Comparison of ENCODE assay signal across 17 cellular contexts in the genomic region with DNA sequence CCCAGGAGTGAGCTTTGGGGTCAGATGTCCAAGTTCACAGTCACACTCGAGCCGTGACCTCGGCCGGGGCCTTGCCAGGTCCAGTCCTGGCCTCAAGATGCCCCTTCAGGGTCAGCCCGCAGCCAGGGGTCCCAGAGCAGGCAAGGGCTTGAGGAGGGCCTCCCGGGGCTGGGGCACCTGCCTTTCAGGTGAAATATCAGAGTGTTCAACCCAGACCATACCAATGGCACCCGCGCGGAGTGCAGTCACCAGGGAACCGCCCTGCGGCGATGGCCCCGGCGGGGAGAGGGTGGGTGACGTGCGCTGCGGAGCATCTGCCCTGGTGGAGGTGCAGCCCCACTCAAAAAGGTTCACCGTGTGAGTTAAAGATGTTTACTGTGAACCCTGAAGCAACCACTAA. TPM values are rescaled to one million over a fixed set of nuclear protein-coding genes. Genes with fewer than 3 reads are reported as not detected.
DNase-seq lines count a peak whose midpoint lies in the region; TF ChIP-seq lines count a peak whose summit lies in the region.
"Had no signal": no experiment of that assay in that cellular context is flagged by ENCODE, and none has a peak within 500 bp of the region (broad histone marks: within the 10 kb centered on the region; RNA-seq: fewer than 3 reads in every experiment).

No MANE protein-coding gene starts in this region.

- H3K27ac Mint-ChIP-seq in neural progenitor cell = no peak overlapping the region
- H3K27ac Mint-ChIP-seq: activated naive CD8-positive, alpha-beta T cell treated with anti-CD3 and anti-CD28 coated beads, Interleukin-2, amount 50 U/mL, for 24 hours; H9; stimulated activated effector memory CD8-positive, alpha-beta T cell treated with anti-CD3 and anti-CD28 coated beads, Interleukin-12 subunit alpha, Interleukin-12 subunit beta, amount 100 ng/mL, for 72 hours had no signal

- POLR2A ChIA-PET in A673 (lab: Charles Lee; ENCODE audit: low non-redundant PET) = no interaction called here

- H4K20me1 ChIP-seq in MM.1S (ENCODE audit: insufficient read depth, low read length) (no peaks in the 10 kb centered on the region), neural progenitor cell (ENCODE audit: low read depth) (peaks cover 4% of the 10 kb centered on the region)
- H4K20me1 ChIP-seq: BLaER1 treated with 17β-estradiol and CSF1 and Interleukin-3, amounts not matched to agents 10 nM and 100 nM had no signal

- no peaks in the 10 kb centered on the region for H3K9me2 ChIP-seq in MM.1S (replicated peaks; ENCODE audit: insufficient read depth, low read length)

- intact Hi-C loops in A673 (cut with micrococcal nuclease; ENCODE audit: unreplicated experiment) = no loop called here

- BruUV-seq in A673 (replicated peaks; lab: Mats Ljungman, UMichigan) = no TSS peak

- no peaks in the 10 kb centered on the region for H3K36me3 Mint-ChIP-seq in neural progenitor cell

- H3K27me3 Mint-ChIP-seq in neural progenitor cell (ENCODE audit: insufficient read depth, low read depth) = peaks cover 11% of the 10 kb centered on the region

- H3K27ac ChIP-seq in A673 (ENCODE audit: low read depth, low read length, poor library complexity, severe bottlenecking) (no peak overlapping the region), MM.1S (ENCODE audit: low read length) (no peak overlapping the region), duodenal mucosa (ENCODE audit: low read depth, low read length) (no peak overlapping the region), neural progenitor cell (no peak overlapping the region)
- H3K27ac ChIP-seq: BLaER1 treated with 17β-estradiol and CSF1 and Interleukin-3, amounts not matched to agents 10 nM and 100 nM; heart left ventricle had no signal

- H3K4me3 ChIP-seq in A673 (ENCODE audit: low read depth, low read length, poor library complexity, severe bottlenecking) = peak overlapping the region; percentile 7
- H3K4me3 ChIP-seq in MM.1S (ENCODE audit: low read length) = no peak overlapping the region
- H3K4me3 ChIP-seq in duodenal mucosa (ENCODE audit: low read depth in 1 of 2, low read length in 2 of 2) = peak overlapping the region; percentile 51 to 58
- no peak overlapping the region for H3K4me3 ChIP-seq in neural progenitor cell
- H3K4me3 ChIP-seq: BLaER1 treated with 17β-estradiol and CSF1 and Interleukin-3, amounts not matched to agents 10 nM and 100 nM; pancreas had no signal

- peaks cover 6% of the 10 kb centered on the region for H3K4me1 ChIP-seq in A673 (ENCODE audit: insufficient read depth, low read length, poor library complexity, severe bottlenecking)
- no peaks in the 10 kb centered on the region for H3K4me1 ChIP-seq in MM.1S (ENCODE audit: low read length)
- peaks cover 5 to 13% of the 10 kb centered on the region in 2 donors for H3K4me1 ChIP-seq in duodenal mucosa (ENCODE audit: control insufficient read depth in 1 of 2, insufficient read depth in 2 of 2, low read length in 2 of 2)
- H3K4me1 ChIP-seq in neural progenitor cell = no peaks in the 10 kb centered on the region
- H3K4me1 ChIP-seq: pancreas had no signal

- H3K4me3 Mint-ChIP-seq in neural progenitor cell = peak overlapping the region; percentile 44
- H3K4me3 Mint-ChIP-seq: activated naive CD8-positive, alpha-beta T cell treated with anti-CD3 and anti-CD28 coated beads, Interleukin-2, amount 50 U/mL, for 24 hours; stimulated activated effector memory CD8-positive, alpha-beta T cell treated with anti-CD3 and anti-CD28 coated beads, Interleukin-12 subunit alpha, Interleukin-12 subunit beta, amount 100 ng/mL, for 72 hours had no signal

- H3K4me2 ChIP-seq in MM.1S (ENCODE audit: low read depth, low read length) (peak overlapping the region; percentile 37; the same call in 1 of the 2 replicates), neural progenitor cell (no peak overlapping the region)

- no peaks in the 10 kb centered on the region for H3K27me3 ChIP-seq in A673 (replicated peaks; ENCODE audit: insufficient read depth, low read depth, low read length, poor library complexity)
- H3K27me3 ChIP-seq in MM.1S (replicated peaks; ENCODE audit: insufficient read depth, low read length) = peaks cover 10% of the 10 kb centered on the region
- peaks cover 0 to 2% of the 10 kb centered on the region in 2 donors for H3K27me3 ChIP-seq in duodenal mucosa (ENCODE audit: control insufficient read depth in 1 of 2, insufficient read depth in 2 of 2, low read length in 2 of 2)
- peaks cover 92% of the 10 kb centered on the region for H3K27me3 ChIP-seq in neural progenitor cell
- H3K27me3 ChIP-seq: BLaER1 treated with 17β-estradiol and CSF1 and Interleukin-3, amounts not matched to agents 10 nM and 100 nM; pancreas had no signal

- H3F3A ChIP-seq in MM.1S (ENCODE audit: insufficient read depth, low read length) = no peaks in the 10 kb centered on the region
- H3F3A ChIP-seq in neural progenitor cell (ENCODE audit: low read depth) = peaks cover 9% of the 10 kb centered on the region

- DNase-seq in A673 (ENCODE audit: low spot score) = no peak
- DNase-seq in MM.1S = no peak
- DNase-seq in neural progenitor cell (ENCODE audit: low spot score) = no peak
- no peak for DNase-seq in cerebellar nuclear complex (lab: John Stamatoyannopoulos, UW)
- no peak for DNase-seq in NCI-H2029 treated with DMSO at 0.1 percent for 48 hours (lab: John Stamatoyannopoulos, UW)
- DNase-seq in anterior cingulate cortex (lab: John Stamatoyannopoulos, UW) = no peak
- no peak for DNase-seq in activated CD8-positive, alpha-beta memory T cell treated with anti-CD3 and anti-CD28 coated beads for 24 hours
- DNase-seq: effector CD8-positive, alpha-beta T cell; NCI-H1105 had no signal

- peaks cover 2% of the 10 kb centered on the region for H3K9me3 Mint-ChIP-seq in neural progenitor cell
- H3K9me3 Mint-ChIP-seq: activated naive CD8-positive, alpha-beta T cell treated with anti-CD3 and anti-CD28 coated beads, Interleukin-2, amount 50 U/mL, for 24 hours had no signal

- no peak overlapping the region for H3K9ac ChIP-seq in MM.1S (ENCODE audit: low read length)
- peak overlapping the region in 1 of 2 donors; percentile 43 for H3K9ac ChIP-seq in duodenal mucosa (ENCODE audit: low read depth in 1 of 2, low read length in 2 of 2)
- H3K9ac ChIP-seq in neural progenitor cell = no peak overlapping the region
- H3K9ac ChIP-seq: BLaER1 treated with 17β-estradiol and CSF1 and Interleukin-3, amounts not matched to agents 10 nM and 100 nM had no signal

- H3K4me1 Mint-ChIP-seq in neural progenitor cell = peaks cover 16% of the 10 kb centered on the region

- H3K36me3 ChIP-seq in A673 (ENCODE audit: insufficient read depth, low read length, poor library complexity, severe bottlenecking) (no peaks in the 10 kb centered on the region), MM.1S (replicated peaks; ENCODE audit: insufficient read depth, low read length) (no peaks in the 10 kb centered on the region), duodenal mucosa (ENCODE audit: control insufficient read depth in 1 of 2, insufficient read depth in 2 of 2, low read length in 2 of 2) (no peaks in the 10 kb centered on the region), neural progenitor cell (no peaks in the 10 kb centered on the region)
- H3K36me3 ChIP-seq: BLaER1 treated with 17β-estradiol and CSF1 and Interleukin-3, amounts not matched to agents 10 nM and 100 nM; heart left ventricle; pancreas had no signal

- H3K79me2 ChIP-seq in MM.1S (ENCODE audit: low read length) (no peaks in the 10 kb centered on the region), neural progenitor cell (ENCODE audit: low read depth) (no peaks in the 10 kb centered on the region)

- H2AFZ ChIP-seq in MM.1S (ENCODE audit: low read length) (no peak overlapping the region), neural progenitor cell (replicated peaks) (no peak overlapping the region)

- TF ChIP-seq CTCF in A673 (conservative IDR thresholded peaks at IDR 0.05; ENCODE audit: low read depth, low read length) = no peak
- no peak for TF ChIP-seq CTCF in MM.1S (IDR thresholded peaks at IDR 0.05; ENCODE audit: low read length)
- no peak for TF ChIP-seq CTCF in neural progenitor cell (IDR thresholded peaks at IDR 0.05)

- no peaks in the 10 kb centered on the region for H3K9me3 ChIP-seq in A673 (ENCODE audit: low read depth, low read length, poor library complexity, severe bottlenecking)
- no peaks in the 10 kb centered on the region for H3K9me3 ChIP-seq in MM.1S (replicated peaks; ENCODE audit: insufficient read depth, low read length)
- peaks cover 0 to 5% of the 10 kb centered on the region in 2 donors for H3K9me3 ChIP-seq in duodenal mucosa (ENCODE audit: control insufficient read depth in 1 of 2, low read length in 2 of 2)
- no peaks in the 10 kb centered on the region for H3K9me3 ChIP-seq in neural progenitor cell (ENCODE audit: low read depth)
- H3K9me3 ChIP-seq: heart left ventricle, pancreas had no signal

- CTCF ChIA-PET in A673 (lab: Charles Lee) = no interaction called here

RNA-seq across cellular contexts. Expression of a gene that starts 16.9 kb away (rescaled TPM):
- total RNA-seq in A673 (2021) (not detected in 2 replicates), neural progenitor cell (ENCODE audit: low replicate concordance) (0.34 TPM in 1 of 2 replicates, not detected in the other)
- total RNA-seq: H9, heart left ventricle, HT-29, pancreas had no signal

RNA-seq across cellular contexts. Expression of a gene that starts 25.1 kb away (rescaled TPM):
- total RNA-seq in A673 (2021) = 0.17 TPM in 1 of 2 replicates, not detected in the other
- total RNA-seq in neural progenitor cell (ENCODE audit: low replicate concordance) = 0.15 TPM in 1 of 2 replicates, not detected in the other
- total RNA-seq: heart left ventricle, HT-29 had no signal

Comparison
In these comparisons a context has a peak if more than half of its experiments do, and no peak if none do; other contexts are left out.
1. H3K4me3 ChIP-seq: peak in A673 (single experiment) and duodenal mucosa (2 of 2); none in MM.1S (single experiment) and neural progenitor cell (single experiment).